26 cellular contexts compared by ENCODE assay signal in genomic region chr14:88542857-88543795, GRCh38. TPM values are rescaled to one million over a fixed set of nuclear protein-coding genes. Genes with fewer than 3 reads are reported as not detected.
DNase-seq lines count a peak whose midpoint lies in the region; ATAC-seq and TF ChIP-seq lines count a peak whose summit lies in the region.
"Had no signal": no experiment of that assay in that cellular context is flagged by ENCODE, and none has a peak within 500 bp of the region (broad histone marks: within the 10 kb centered on the region; RNA-seq: fewer than 3 reads in every experiment).

No MANE protein-coding gene starts in this region.

- H3K4me3 Mint-ChIP-seq in Calu3 (ENCODE audit: low read depth, unreplicated experiment): peak overlapping the region; percentile 23
- H3K4me3 Mint-ChIP-seq: activated CD8-positive, alpha-beta T cell treated with anti-CD3 and anti-CD28 coated beads for 36 hours; activated naive CD8-positive, alpha-beta T cell treated with anti-CD3 and anti-CD28 coated beads for 36 hours; immature natural killer cell; T-helper 1 cell treated with Interleukin-12 subunit alpha and Interleukin-12 subunit beta and Interleukin-4 antibody, amounts not matched to agents 30 μg/mL and 1 μg/mL, for 36 hours had no signal

- CTCF ChIA-PET in Calu3 (lab: Charles Lee) (no interaction called here), PC-9 (lab: Charles Lee) (no interaction called here)

- H3K9me3 Mint-ChIP-seq in Calu3 (ENCODE audit: low read depth, unreplicated experiment): no peaks in the 10 kb centered on the region
- H3K9me3 Mint-ChIP-seq: activated CD8-positive, alpha-beta T cell treated with anti-CD3 and anti-CD28 coated beads for 36 hours; activated naive CD8-positive, alpha-beta T cell treated with anti-CD3 and anti-CD28 coated beads for 36 hours; immature natural killer cell; naive thymus-derived CD4-positive, alpha-beta T cell; T-helper 1 cell treated with Interleukin-12 subunit alpha and Interleukin-12 subunit beta and Interleukin-4 antibody, amounts not matched to agents 30 μg/mL and 1 μg/mL, for 36 hours had no signal

- H3K27ac ChIP-seq in PC-9 (no peak overlapping the region), hepatocyte (peak overlapping the region; percentile 44), parathyroid adenoma (no peak overlapping the region)
- H3K27ac ChIP-seq: ascending aorta; BLaER1 treated with 17β-estradiol and CSF1 and Interleukin-3, amounts not matched to agents 10 nM and 100 nM; gastroesophageal sphincter; left ventricle myocardium inferior; upper lobe of right lung had no signal

- POLR2A ChIA-PET in PC-9 (lab: Charles Lee; ENCODE audit: unreplicated experiment): no interaction called here

- H4K20me1 ChIP-seq in PC-9 (ENCODE audit: insufficient read depth): no peaks in the 10 kb centered on the region
- H4K20me1 ChIP-seq in hepatocyte (ENCODE audit: insufficient read depth, poor library complexity, severe bottlenecking): no peaks in the 10 kb centered on the region
- H4K20me1 ChIP-seq: BLaER1 treated with 17β-estradiol and CSF1 and Interleukin-3, amounts not matched to agents 10 nM and 100 nM had no signal

- no TSS peak for BruUV-seq in Calu3 (replicated peaks; lab: Mats Ljungman, UMichigan)
- no TSS peak for BruUV-seq in PC-9 (replicated peaks; lab: Mats Ljungman, UMichigan)

- no peak overlapping the region for H3K4me3 ChIP-seq in PC-9
- H3K4me3 ChIP-seq in hepatocyte: no peak overlapping the region
- H3K4me3 ChIP-seq in parathyroid adenoma (ENCODE audit: low read depth, low read length): no peak overlapping the region
- H3K4me3 ChIP-seq: ascending aorta; BLaER1 treated with 17β-estradiol and CSF1 and Interleukin-3, amounts not matched to agents 10 nM and 100 nM; gastroesophageal sphincter; left ventricle myocardium inferior; upper lobe of right lung had no signal

- H3K4me1 Mint-ChIP-seq in Calu3 (ENCODE audit: low read depth, unreplicated experiment): peaks cover 38% of the 10 kb centered on the region
- H3K4me1 Mint-ChIP-seq: activated naive CD8-positive, alpha-beta T cell treated with anti-CD3 and anti-CD28 coated beads for 36 hours; immature natural killer cell; naive thymus-derived CD4-positive, alpha-beta T cell had no signal

- no peak for ATAC-seq in HG03442 (IDR thresholded peaks at IDR 0.05; ENCODE audit: unreplicated experiment)
- ATAC-seq: activated CD8-positive, alpha-beta T cell treated with anti-CD3 and anti-CD28 coated beads for 36 hours; gastroesophageal sphincter; HCT116; naive thymus-derived CD4-positive, alpha-beta T cell; upper lobe of right lung had no signal

- peaks cover 13% of the 10 kb centered on the region for H3K4me1 ChIP-seq in PC-9 (replicated peaks; ENCODE audit: insufficient read depth)
- peaks cover 8% of the 10 kb centered on the region for H3K4me1 ChIP-seq in hepatocyte (ENCODE audit: insufficient read depth)
- H3K4me1 ChIP-seq in parathyroid adenoma: peaks cover 3% of the 10 kb centered on the region
- H3K4me1 ChIP-seq: upper lobe of right lung had no signal

- no peaks in the 10 kb centered on the region for H3K27me3 ChIP-seq in PC-9 (ENCODE audit: insufficient read depth, low read depth)
- no peaks in the 10 kb centered on the region for H3K27me3 ChIP-seq in hepatocyte
- no peaks in the 10 kb centered on the region for H3K27me3 ChIP-seq in parathyroid adenoma (ENCODE audit: control insufficient read depth, insufficient read depth, low read length)
- H3K27me3 ChIP-seq: ascending aorta; BLaER1 treated with 17β-estradiol and CSF1 and Interleukin-3, amounts not matched to agents 10 nM and 100 nM; gastroesophageal sphincter; upper lobe of right lung had no signal

- peaks cover 4% of the 10 kb centered on the region for H3K36me3 Mint-ChIP-seq in Calu3 (ENCODE audit: insufficient read depth, unreplicated experiment)
- H3K36me3 Mint-ChIP-seq: activated naive CD8-positive, alpha-beta T cell treated with anti-CD3 and anti-CD28 coated beads for 36 hours; immature natural killer cell; naive thymus-derived CD4-positive, alpha-beta T cell had no signal

- 74% methylated on average over 6 of the region's 6 CpGs for WGBS in hepatocyte (ENCODE audit: low lambda C conversion rate, missing lambda C conversion rate)

- H2AFZ ChIP-seq in PC-9: no peak overlapping the region
- no peak overlapping the region for H2AFZ ChIP-seq in hepatocyte
- H2AFZ ChIP-seq in parathyroid adenoma: no peak overlapping the region

- H3K9ac ChIP-seq in parathyroid adenoma: no peak overlapping the region
- H3K9ac ChIP-seq: BLaER1 treated with 17β-estradiol and CSF1 and Interleukin-3, amounts not matched to agents 10 nM and 100 nM had no signal

- H3K79me2 ChIP-seq in PC-9 (ENCODE audit: low read depth) (no peaks in the 10 kb centered on the region), hepatocyte (peaks cover 59% of the 10 kb centered on the region), parathyroid adenoma (peaks cover 18% of the 10 kb centered on the region)

- peak overlapping the region; percentile 76 for H3K27ac Mint-ChIP-seq in Calu3 (ENCODE audit: unreplicated experiment)
- H3K27ac Mint-ChIP-seq: activated CD8-positive, alpha-beta T cell treated with anti-CD3 and anti-CD28 coated beads for 36 hours; activated naive CD8-positive, alpha-beta T cell treated with anti-CD3 and anti-CD28 coated beads for 36 hours; immature natural killer cell; naive thymus-derived CD4-positive, alpha-beta T cell; T-helper 1 cell treated with Interleukin-12 subunit alpha and Interleukin-12 subunit beta and Interleukin-4 antibody, amounts not matched to agents 30 μg/mL and 1 μg/mL, for 36 hours had no signal

- no peak for DNase-seq in Calu3
- DNase-seq in PC-9: peak in 1 of 2 experiments; percentile 36
- no peak for DNase-seq in hepatocyte (ENCODE audit: low spot score)
- no peak for DNase-seq in T-helper 2 cell
- no peak for DNase-seq in COLO668 (lab: John Stamatoyannopoulos, UW; ENCODE audit: unreplicated experiment)
- no peak for DNase-seq in cortex of kidney (lab: John Stamatoyannopoulos, UW)
- DNase-seq: activated CD8-positive, alpha-beta T cell treated with anti-CD3 and anti-CD28 coated beads for 36 hours; activated naive CD8-positive, alpha-beta T cell treated with anti-CD3 and anti-CD28 coated beads for 36 hours; hypothalamus; immature natural killer cell; left ventricle myocardium inferior; mesendoderm; naive thymus-derived CD4-positive, alpha-beta T cell; NCI-H1694; NCI-H524 treated with DMSO at 0.1 percent for 48 hours; retina; RPMI8226; stimulated activated CD4-positive, alpha-beta T cell treated with anti-CD3 and anti-CD28 coated beads, Interleukin-4, amount 100 ng/mL, for 1 hour; upper lobe of right lung had no signal

- no peaks in the 10 kb centered on the region for H3K9me3 ChIP-seq in PC-9 (ENCODE audit: insufficient read depth, low read depth)
- H3K9me3 ChIP-seq in hepatocyte (ENCODE audit: low read depth): no peaks in the 10 kb centered on the region
- H3K9me3 ChIP-seq in parathyroid adenoma (ENCODE audit: control insufficient read depth, low read length): no peaks in the 10 kb centered on the region
- H3K9me3 ChIP-seq: ascending aorta; BLaER1 treated with 17β-estradiol and CSF1 and Interleukin-3, amounts not matched to agents 10 nM and 100 nM; gastroesophageal sphincter; left ventricle myocardium inferior; upper lobe of right lung had no signal

- TF ChIP-seq CTCF in Calu3 (IDR thresholded peaks at IDR 0.05; ENCODE audit: unreplicated experiment) (no peak), PC-9 (conservative IDR thresholded peaks at IDR 0.05) (no peak), hepatocyte (IDR thresholded peaks at IDR 0.05; ENCODE audit: poor library complexity) (no peak), parathyroid adenoma (IDR thresholded peaks at IDR 0.05) (no peak)

- intact Hi-C loops in Calu3 (cut with micrococcal nuclease; ENCODE audit: unreplicated experiment) (no loop called here), PC-9 (cut with micrococcal nuclease; ENCODE audit: unreplicated experiment) (no loop called here)

- 0 out of 2 replicates have a peak overlapping the region, but pooled peaks have one; percentile 11 for H3K4me2 ChIP-seq in PC-9
- H3K4me2 ChIP-seq in hepatocyte: peak overlapping the region; percentile 3
- H3K4me2 ChIP-seq in parathyroid adenoma (ENCODE audit: low read length): peak overlapping the region; percentile 7
- H3K4me2 ChIP-seq: BLaER1 treated with 17β-estradiol and CSF1 and Interleukin-3, amounts not matched to agents 10 nM and 100 nM had no signal

- no peaks in the 10 kb centered on the region for H3F3A ChIP-seq in PC-9 (ENCODE audit: insufficient read depth, low read depth)

- no peaks in the 10 kb centered on the region for H3K27me3 Mint-ChIP-seq in Calu3 (ENCODE audit: unreplicated experiment)

- H3K36me3 ChIP-seq in PC-9 (ENCODE audit: low read depth): no peaks in the 10 kb centered on the region
- no peaks in the 10 kb centered on the region for H3K36me3 ChIP-seq in hepatocyte (replicated peaks; ENCODE audit: insufficient read depth, low read depth)
- no peaks in the 10 kb centered on the region for H3K36me3 ChIP-seq in parathyroid adenoma (ENCODE audit: control insufficient read depth, insufficient read depth, low read length)
- H3K36me3 ChIP-seq: BLaER1 treated with 17β-estradiol and CSF1 and Interleukin-3, amounts not matched to agents 10 nM and 100 nM had no signal

- no peaks in the 10 kb centered on the region for H3K9me2 ChIP-seq in PC-9 (ENCODE audit: insufficient read depth)
- no peaks in the 10 kb centered on the region for H3K9me2 ChIP-seq in hepatocyte (replicated peaks; ENCODE audit: insufficient read depth)

RNA-seq across cellular contexts. Expression of gene PTPN21, which starts 11.7 kb away (rescaled TPM):
- total RNA-seq in Calu3 (2022): 10.0 and 10.6 TPM in 2 replicates
- 4.0 and 4.7 TPM in 2 replicates for total RNA-seq in PC-9 (2021)
- 15.1 and 16.3 TPM in 2 replicates for total RNA-seq in hepatocyte
- 8.1 and 12.7 TPM in 2 replicates for polyA plus RNA-seq in hepatocyte
- total RNA-seq: activated CD8-positive, alpha-beta T cell treated with anti-CD3 and anti-CD28 coated beads for 36 hours had no signal
- polyA plus RNA-seq: immature natural killer cell; naive thymus-derived CD4-positive, alpha-beta T cell had no signal

RNA-seq across cellular contexts. Expression of gene ZC3H14, which starts 19.7 kb away (rescaled TPM):
- total RNA-seq in Calu3 (2022) (58.5 and 69.3 TPM in 2 replicates), PC-9 (2021) (14.6 and 20.2 TPM in 2 replicates), hepatocyte (68.4 and 77.5 TPM in 2 replicates)
- 39.9 and 44.0 TPM in 2 replicates for polyA plus RNA-seq in hepatocyte
